ENCODE assay signal across 8 cellular contexts in the genomic region with DNA sequence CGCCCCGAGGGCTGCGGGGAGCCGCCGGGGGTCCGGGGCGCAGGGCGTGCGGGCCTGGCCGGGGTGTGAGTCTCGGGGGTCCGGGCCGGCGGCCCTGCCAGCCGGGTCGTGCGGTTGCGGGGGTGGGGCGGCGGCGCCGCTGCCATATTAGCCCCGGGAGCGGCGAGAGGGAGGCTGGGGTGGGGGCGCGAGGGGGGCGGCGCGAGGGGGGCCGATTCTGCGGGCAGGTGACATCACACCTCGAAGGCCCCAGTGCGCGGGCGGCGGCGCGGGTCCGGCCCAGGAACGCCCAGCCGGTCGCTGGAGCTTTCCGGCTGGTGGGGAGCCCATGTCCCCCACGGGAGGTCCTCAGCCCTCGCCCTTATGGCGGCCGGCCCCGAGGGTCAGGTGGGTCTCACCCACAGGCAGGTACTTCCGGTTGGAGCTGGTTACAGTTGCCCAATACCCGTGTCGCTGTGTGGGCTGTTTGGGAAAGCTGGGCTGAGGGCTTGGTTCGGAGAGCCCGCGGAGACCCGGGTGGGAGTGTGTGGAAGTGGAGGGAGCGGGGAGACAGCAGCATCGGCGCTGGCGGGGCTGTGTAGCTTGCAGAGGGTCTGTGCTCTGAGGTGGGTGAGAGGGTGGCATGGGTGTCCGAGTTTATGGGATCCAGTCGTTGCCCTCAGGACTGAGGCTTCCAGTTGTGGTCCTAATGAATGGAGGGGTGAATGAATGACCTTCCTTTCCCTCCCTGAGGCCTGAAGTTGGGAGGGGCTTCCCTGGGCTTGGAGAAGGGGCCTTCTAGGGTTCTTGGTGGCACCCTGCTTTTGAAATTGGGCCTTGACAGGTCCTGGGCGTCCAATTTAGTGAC. TPM values are rescaled to one million over a fixed set of nuclear protein-coding genes. Genes with fewer than 3 reads are reported as not detected.
DNase-seq lines count a peak whose midpoint lies in the region; ATAC-seq and TF ChIP-seq lines count a peak whose summit lies in the region.

No MANE protein-coding gene starts in this region.

- H3K36me3 ChIP-seq in esophagus squamous epithelium, result peaks cover 0 to 20% (median 5%) of the 10 kb centered on the region in 3 donors

- 0 to 2% methylated on average over 1 to 9 of the region's 63 CpGs for WGBS in esophagus squamous epithelium, 2 donors

- no peak for TF ChIP-seq POLR2A in esophagus squamous epithelium (IDR thresholded peaks at IDR 0.05)

- H3K27me3 Mint-ChIP-seq in activated CD4-positive, alpha-beta T cell treated with anti-CD3 and anti-CD28 coated beads, Interleukin-2, amount 10 ng/mL, durations not matched to agents 24 days and 14 days, result peaks cover 6% of the 10 kb centered on the region
- H3K27me3 Mint-ChIP-seq in progenitor cell of endocrine pancreas, result no peaks in the 10 kb centered on the region

- peaks cover 55 to 74% (median 57%) of the 10 kb centered on the region in 3 donors for H3K4me1 ChIP-seq in esophagus squamous epithelium

- peaks cover 11% of the 10 kb centered on the region for H3K36me3 Mint-ChIP-seq in activated CD4-positive, alpha-beta T cell treated with anti-CD3 and anti-CD28 coated beads, Interleukin-2, amount 10 ng/mL, durations not matched to agents 24 days and 14 days (ENCODE audit: low read depth)
- H3K36me3 Mint-ChIP-seq in progenitor cell of endocrine pancreas (ENCODE audit: insufficient read depth), result peaks cover 2% of the 10 kb centered on the region

- H3K4me3 ChIP-seq in esophagus squamous epithelium, result peak overlapping the region; percentile 89 to 94 (median 91)

- DNase-seq in NOMO-1 (lab: John Stamatoyannopoulos, UW; ENCODE audit: unreplicated experiment in 2 of 2), result peak; percentile 4 to 10
- no peak for DNase-seq in NOMO-1 treated with dmso at 0.1 percent for 144 hours (lab: John Stamatoyannopoulos, UW; ENCODE audit: unreplicated experiment)
- peak; percentile 82 for DNase-seq in activated CD4-positive, alpha-beta T cell treated with anti-CD3 and anti-CD28 coated beads, Interleukin-2, amount 10 ng/mL, durations not matched to agents 24 days and 14 days
- DNase-seq in esophagus squamous epithelium (lab: John Stamatoyannopoulos, UW), result no peak
- DNase-seq in progenitor cell of endocrine pancreas (ENCODE audit: low spot score, unreplicated experiment), result peak; percentile 39
- no peak for DNase-seq in NCI-H1417 treated with DMSO at 0.1 percent for 48 hours (lab: John Stamatoyannopoulos, UW)

- H3K4me3 Mint-ChIP-seq in activated CD4-positive, alpha-beta T cell treated with anti-CD3 and anti-CD28 coated beads, Interleukin-2, amount 10 ng/mL, durations not matched to agents 24 days and 14 days, result peak overlapping the region; percentile 93
- peak overlapping the region; percentile 94 for H3K4me3 Mint-ChIP-seq in progenitor cell of endocrine pancreas (ENCODE audit: low read depth)

- no peak for ATAC-seq in HG02763 (IDR thresholded peaks at IDR 0.05; ENCODE audit: unreplicated experiment)
- no peak for ATAC-seq in GM21447 (IDR thresholded peaks at IDR 0.05; ENCODE audit: unreplicated experiment)

- peak overlapping the region; percentile 97 to 100 (median 98) for H3K27ac ChIP-seq in esophagus squamous epithelium

- H3K9me3 Mint-ChIP-seq in activated CD4-positive, alpha-beta T cell treated with anti-CD3 and anti-CD28 coated beads, Interleukin-2, amount 10 ng/mL, durations not matched to agents 24 days and 14 days, result no peaks in the 10 kb centered on the region
- no peaks in the 10 kb centered on the region for H3K9me3 Mint-ChIP-seq in progenitor cell of endocrine pancreas (ENCODE audit: low read depth)

- H3K27me3 ChIP-seq in esophagus squamous epithelium, result no peaks in the 10 kb centered on the region

- intact Hi-C loops in activated CD4-positive, alpha-beta T cell treated with anti-CD3 and anti-CD28 coated beads, Interleukin-2, amount 10 ng/mL, durations not matched to agents 24 days and 14 days (cut with micrococcal nuclease), result loop anchor here (5.0 to 10.0 kb wide), 2 partner anchors 90 to 357 kb away; partner anchors contain the start of gene TRAF7
- intact Hi-C loops in esophagus squamous epithelium (cut with DNase I), result no loop called here

- H3K9me3 ChIP-seq in esophagus squamous epithelium, result no peaks in the 10 kb centered on the region

- TF ChIP-seq CTCF in esophagus squamous epithelium (IDR thresholded peaks at IDR 0.05) (no peak), progenitor cell of endocrine pancreas (IDR thresholded peaks at IDR 0.05; ENCODE audit: unreplicated experiment) (no peak)

- peak overlapping the region; percentile 91 for H3K27ac Mint-ChIP-seq in activated CD4-positive, alpha-beta T cell treated with anti-CD3 and anti-CD28 coated beads, Interleukin-2, amount 10 ng/mL, durations not matched to agents 24 days and 14 days
- H3K27ac Mint-ChIP-seq in progenitor cell of endocrine pancreas, result peak overlapping the region; percentile 98

- peaks cover 42% of the 10 kb centered on the region for H3K4me1 Mint-ChIP-seq in activated CD4-positive, alpha-beta T cell treated with anti-CD3 and anti-CD28 coated beads, Interleukin-2, amount 10 ng/mL, durations not matched to agents 24 days and 14 days
- peaks cover 36% of the 10 kb centered on the region for H3K4me1 Mint-ChIP-seq in progenitor cell of endocrine pancreas (ENCODE audit: low read depth)

RNA-seq across cellular contexts. Expression of gene ATP6V0C, which starts 0.8 kb away (rescaled TPM):
- 105 and 122 TPM in 2 replicates for total RNA-seq in activated CD4-positive, alpha-beta T cell treated with anti-CD3 and anti-CD28 coated beads, Interleukin-2, amount 10 ng/mL, durations not matched to agents 24 days and 14 days
- total RNA-seq in esophagus squamous epithelium (100 to 1,000 TPM in 2 of 4 donors, 10 to 100 TPM in 2; 70.8 to 196 (median 125) TPM), progenitor cell of endocrine pancreas (158 and 169 TPM in 2 replicates)

RNA-seq across cellular contexts. Expression of gene AMDHD2, which starts 5.6 kb away (rescaled TPM):
- 34.1 and 37.5 TPM in 2 replicates for total RNA-seq in activated CD4-positive, alpha-beta T cell treated with anti-CD3 and anti-CD28 coated beads, Interleukin-2, amount 10 ng/mL, durations not matched to agents 24 days and 14 days
- total RNA-seq in esophagus squamous epithelium (10 to 100 TPM; 11.6 to 23.9 (median 17.5) TPM), progenitor cell of endocrine pancreas (38.7 and 40.8 TPM in 2 replicates)

RNA-seq across cellular contexts. Expression of gene CEMP1, which starts 16.7 kb away (rescaled TPM):
- total RNA-seq in activated CD4-positive, alpha-beta T cell treated with anti-CD3 and anti-CD28 coated beads, Interleukin-2, amount 10 ng/mL, durations not matched to agents 24 days and 14 days, result 0.24 TPM in 1 of 2 replicates, not detected in the other
- total RNA-seq in esophagus squamous epithelium, result under 1 TPM in 1 of 4 donors, not detected in 3; 0.76 TPM
- total RNA-seq in progenitor cell of endocrine pancreas, result 0.58 and 0.62 TPM in 2 replicates

RNA-seq across cellular contexts. Expression of gene PDPK1, which starts 23.3 kb away (rescaled TPM):
- 50.7 and 51.9 TPM in 2 replicates for total RNA-seq in activated CD4-positive, alpha-beta T cell treated with anti-CD3 and anti-CD28 coated beads, Interleukin-2, amount 10 ng/mL, durations not matched to agents 24 days and 14 days
- total RNA-seq in esophagus squamous epithelium (10 to 100 TPM; 18.3 to 28.2 (median 23.3) TPM), progenitor cell of endocrine pancreas (45.0 and 45.1 TPM in 2 replicates)

RNA-seq across cellular contexts. Expression of gene TBC1D24, which starts 39.6 kb away (rescaled TPM):
- total RNA-seq in activated CD4-positive, alpha-beta T cell treated with anti-CD3 and anti-CD28 coated beads, Interleukin-2, amount 10 ng/mL, durations not matched to agents 24 days and 14 days, result 16.6 and 20.9 TPM in 2 replicates
- 1 to 10 TPM; 3.1 to 4.6 (median 3.7) TPM for total RNA-seq in esophagus squamous epithelium
- 23.3 and 23.8 TPM in 2 replicates for total RNA-seq in progenitor cell of endocrine pancreas

Comparison
In these comparisons a context has a peak if more than half of its experiments do, and no peak if none do; other contexts are left out.
1. DNase-seq: peak in NOMO-1 (2 of 2), activated CD4-positive, alpha-beta T cell treated with anti-CD3 and anti-CD28 coated beads, Interleukin-2, amount 10 ng/mL, durations not matched to agents 24 days and 14 days (single experiment) and progenitor cell of endocrine pancreas (single experiment); none in NOMO-1 treated with dmso at 0.1 percent for 144 hours (single experiment), esophagus squamous epithelium (single experiment) and NCI-H1417 treated with DMSO at 0.1 percent for 48 hours (single experiment).